29 cellular contexts compared by ENCODE assay signal in the genomic region with DNA sequence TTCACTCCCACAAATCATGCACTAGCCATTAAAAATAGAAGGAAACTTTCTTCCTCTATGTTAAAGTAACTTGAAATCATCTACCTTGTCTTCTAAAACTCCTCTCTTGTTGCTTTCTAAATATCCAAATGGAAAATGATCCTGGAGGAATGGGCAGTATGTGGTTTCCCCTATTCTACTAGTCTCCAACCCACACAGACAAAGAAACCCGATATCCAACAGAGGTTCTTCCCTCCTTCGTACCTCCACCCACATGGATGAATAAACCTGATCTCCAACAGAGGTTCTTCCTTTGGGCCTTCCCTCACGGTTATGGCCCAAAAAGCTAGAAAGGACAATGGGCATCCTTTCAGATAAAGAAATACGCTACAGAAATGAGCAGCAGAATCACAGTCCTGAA.
"Had no signal": no experiment of that assay in that cellular context is flagged by ENCODE, and none has a peak within 500 bp of the region (broad histone marks: within the 10 kb centered on the region; RNA-seq: fewer than 3 reads in every experiment).

No MANE protein-coding gene starts in this region.

- H3K4me1 ChIP-seq: ascending aorta, SJCRH30 had no signal

- ATAC-seq: activated CD8-positive, alpha-beta T cell treated with anti-CD3 and anti-CD28 coated beads for 36 hours; activated T-cell treated with anti-CD3 and anti-CD28 coated beads, Interleukin-2, amount 50 U/mL, for 72 hours; Panc1 had no signal

- H3K9me3 Mint-ChIP-seq: activated CD8-positive, alpha-beta T cell treated with anti-CD3 and anti-CD28 coated beads for 36 hours; activated naive CD4-positive, alpha-beta T cell treated with anti-CD3 and anti-CD28 coated beads, Interleukin-2, amount 50 U/mL, for 24 hours; activated naive CD8-positive, alpha-beta T cell treated with anti-CD3 and anti-CD28 coated beads, Interleukin-2, amount 10 ng/mL, durations not matched to agents 7 days and 5 days; activated T-cell treated with anti-CD3 and anti-CD28 coated beads, Interleukin-2, amount 50 U/mL, for 72 hours; activated T-helper 2 cell treated with anti-CD3 and anti-CD28 coated beads, Interferon-gamma antibody, Interleukin-2, Interleukin-4, amounts not matched to agents 10 μg/mL and 5 μg/mL and 100 μg/mL, durations not matched to agents 14 hours and 24 hours and 36 hours had no signal

- H3K27ac Mint-ChIP-seq: activated CD4-positive, alpha-beta T cell treated with anti-CD3 and anti-CD28 coated beads, Interleukin-2, amount 10 ng/mL, durations not matched to agents 24 days and 14 days; activated CD8-positive, alpha-beta T cell treated with anti-CD3 and anti-CD28 coated beads for 36 hours; activated naive CD4-positive, alpha-beta T cell treated with anti-CD3 and anti-CD28 coated beads, Interleukin-2, amount 50 U/mL, for 24 hours; activated naive CD8-positive, alpha-beta T cell treated with anti-CD3 and anti-CD28 coated beads, Interleukin-2, amount 10 ng/mL, durations not matched to agents 7 days and 5 days; activated T-cell treated with anti-CD3 and anti-CD28 coated beads, Interleukin-2, amount 50 U/mL, for 72 hours; activated T-helper 2 cell treated with anti-CD3 and anti-CD28 coated beads, Interferon-gamma antibody, Interleukin-2, Interleukin-4, amounts not matched to agents 10 μg/mL and 5 μg/mL and 100 μg/mL, durations not matched to agents 14 hours and 24 hours and 36 hours had no signal

- H3K4me3 Mint-ChIP-seq: activated CD4-positive, alpha-beta T cell treated with anti-CD3 and anti-CD28 coated beads, Interleukin-2, amount 10 ng/mL, durations not matched to agents 24 days and 14 days; activated CD8-positive, alpha-beta T cell treated with anti-CD3 and anti-CD28 coated beads for 36 hours; activated naive CD4-positive, alpha-beta T cell treated with anti-CD3 and anti-CD28 coated beads, Interleukin-2, amount 50 U/mL, for 24 hours; activated naive CD8-positive, alpha-beta T cell treated with anti-CD3 and anti-CD28 coated beads, Interleukin-2, amount 10 ng/mL, durations not matched to agents 7 days and 5 days; activated T-cell treated with anti-CD3 and anti-CD28 coated beads, Interleukin-2, amount 50 U/mL, for 72 hours had no signal

- H3K27me3 Mint-ChIP-seq: activated CD4-positive, alpha-beta T cell treated with anti-CD3 and anti-CD28 coated beads, Interleukin-2, amount 10 ng/mL, durations not matched to agents 24 days and 14 days; activated CD8-positive, alpha-beta T cell treated with anti-CD3 and anti-CD28 coated beads for 36 hours; activated naive CD4-positive, alpha-beta T cell treated with anti-CD3 and anti-CD28 coated beads, Interleukin-2, amount 50 U/mL, for 24 hours; activated naive CD8-positive, alpha-beta T cell treated with anti-CD3 and anti-CD28 coated beads, Interleukin-2, amount 10 ng/mL, durations not matched to agents 7 days and 5 days had no signal

- H3K9me3 ChIP-seq: ascending aorta, MG63, SJCRH30 had no signal

- DNase-seq: activated CD4-positive, alpha-beta T cell treated with anti-CD3 and anti-CD28 coated beads, Interleukin-2, amount 10 ng/mL, durations not matched to agents 24 days and 14 days; activated CD4-positive, alpha-beta T cell treated with anti-CD3 and anti-CD28 coated beads, Interleukin-2, amount 50 U/mL, for 4 hours; activated CD8-positive, alpha-beta T cell treated with anti-CD3 and anti-CD28 coated beads for 36 hours; activated gamma-delta T cell; activated naive CD4-positive, alpha-beta T cell treated with Interleukin-2 at 50 U/mL for 16 hours; activated naive CD8-positive, alpha-beta T cell treated with anti-CD3 and anti-CD28 coated beads, Interleukin-2, amount 10 ng/mL, durations not matched to agents 7 days and 5 days; activated T-cell treated with anti-CD3 and anti-CD28 coated beads, Interleukin-2, amount 50 U/mL, for 1 hour; activated T-cell treated with anti-CD3 and anti-CD28 coated beads, Interleukin-2, amount 50 U/mL, for 72 hours; amygdala; Kasumi-1; MG63; NCI-H1048; NCI-H1105 treated with DMSO at 0.1 percent for 48 hours; NCI-H1436; NCI-H1694; NCI-H1930; NCI-H2081 treated with DMSO at 0.1 percent for 48 hours; NCI-H345; NCI-H524 treated with DMSO at 0.1 percent for 48 hours; SHP77; SJCRH30; T1000; WERI-Rb-1 had no signal

- H3K36me3 ChIP-seq: ascending aorta, cardiac muscle cell, MG63, SJCRH30, WERI-Rb-1 had no signal

- H3K4me1 Mint-ChIP-seq: activated naive CD4-positive, alpha-beta T cell treated with anti-CD3 and anti-CD28 coated beads, Interleukin-2, amount 50 U/mL, for 24 hours had no signal

- H3K27me3 ChIP-seq: ascending aorta, cardiac muscle cell, MG63, SJCRH30 had no signal

- H3K4me3 ChIP-seq: ascending aorta, cardiac muscle cell, MG63, SJCRH30, SK-N-MC had no signal

- H3K27ac ChIP-seq: ascending aorta, cardiac muscle cell, SJCRH30, SK-N-MC, WERI-Rb-1 had no signal
